Comparison of ENCODE assay signal across 16 cellular contexts in the genomic region with DNA sequence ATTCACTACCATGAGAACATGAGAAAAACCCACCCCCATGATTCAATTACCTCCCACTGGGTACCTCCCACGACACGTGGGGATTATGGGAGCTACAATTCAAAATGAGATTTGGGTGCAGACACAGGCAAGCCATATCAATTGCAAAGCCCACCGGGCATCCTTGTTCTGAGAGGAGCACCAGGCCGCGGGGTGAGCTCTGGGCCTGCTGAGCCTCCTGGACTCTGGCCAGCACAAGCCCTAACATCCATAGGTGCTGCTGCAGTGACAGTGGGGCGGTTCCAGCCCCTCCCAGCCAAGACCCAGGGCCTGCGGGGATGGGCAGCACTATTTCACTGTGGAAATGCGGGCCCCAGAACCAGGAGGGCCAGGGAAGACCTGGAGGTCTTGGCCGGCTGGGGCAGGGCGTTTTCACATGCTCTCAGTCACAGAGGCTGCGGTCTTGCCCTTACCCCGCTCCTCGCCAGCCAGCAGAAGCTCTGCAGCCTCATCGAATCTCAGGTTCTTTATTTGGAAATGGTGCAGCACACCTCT.
DNase-seq lines count a peak whose midpoint lies in the region; ATAC-seq and TF ChIP-seq lines count a peak whose summit lies in the region.
"Had no signal": no experiment of that assay in that cellular context is flagged by ENCODE, and none has a peak within 500 bp of the region (broad histone marks: within the 10 kb centered on the region; RNA-seq: fewer than 3 reads in every experiment).

No MANE protein-coding gene starts in this region.

- POLR2A ChIA-PET in IMR-90 (lab: Charles Lee; ENCODE audit: unreplicated experiment), result no interaction called here
- POLR2A ChIA-PET in RWPE1 (lab: Yijun Ruan, JAX; ENCODE audit: low non-redundant PET), result no interaction called here

- H4K91ac ChIP-seq in IMR-90 (ENCODE audit: insufficient read depth, low read depth, low read length) (no peak overlapping the region), mesenchymal stem cell (ENCODE audit: low read length) (no peak overlapping the region)

- H2BK5ac ChIP-seq in IMR-90 (ENCODE audit: low read depth, low read length, poor library complexity, severe bottlenecking) (no peak overlapping the region), mesenchymal stem cell (ENCODE audit: low read depth, low read length, poor library complexity, severe bottlenecking) (no peak overlapping the region)

- H3K79me1 ChIP-seq in IMR-90 (ENCODE audit: low read depth in 1 of 2, low read length in 2 of 2) (no peaks in the 10 kb centered on the region), mesenchymal stem cell (replicated peaks; ENCODE audit: low read length, poor library complexity, severe bottlenecking) (no peaks in the 10 kb centered on the region)

- H2AK9ac ChIP-seq in IMR-90 (replicated peaks; ENCODE audit: low read depth, low read length, poor library complexity), result no peak overlapping the region

- no peak overlapping the region for H2BK12ac ChIP-seq in mesenchymal stem cell (ENCODE audit: low read length in 2 of 2)

- no peak overlapping the region for H2BK20ac ChIP-seq in IMR-90 (ENCODE audit: low read depth, low read length)

- H2BK15ac ChIP-seq in IMR-90 (ENCODE audit: low read depth, low read length) (no peak overlapping the region), mesenchymal stem cell (ENCODE audit: low read depth, poor library complexity, severe bottlenecking) (no peak overlapping the region)

- H3K4ac ChIP-seq in IMR-90 (ENCODE audit: low read depth, low read length) (no peak overlapping the region), mesenchymal stem cell (ENCODE audit: low read depth in 1 of 2, low read length in 2 of 2) (no peak overlapping the region)

- TF ChIP-seq POLR2A in IMR-90 (IDR thresholded peaks at IDR 0.05; ENCODE audit: low read depth, low read length) (no peak), lower leg skin (IDR thresholded peaks at IDR 0.05) (no peak)

- intact Hi-C loops in IMR-90 (cut with micrococcal nuclease), result no loop called here
- intact Hi-C loops in lower leg skin (cut with DNase I; ENCODE audit: low total_unique reads), result no loop called here

- DNase-seq in IMR-90, result no peak
- DNase-seq in RWPE1 (ENCODE audit: low spot score), result no peak
- no peak for DNase-seq in mesenchymal stem cell
- DNase-seq in NCI-H2196 treated with DMSO at 0.1 percent for 48 hours (lab: John Stamatoyannopoulos, UW; ENCODE audit: unreplicated experiment), result no peak
- DNase-seq in lower leg skin (ENCODE audit: low spot score in 2 of 2), result no peak
- DNase-seq: activated CD8-positive, alpha-beta memory T cell treated with anti-CD3 and anti-CD28 coated beads, Interleukin-2, amount 10 ng/mL, durations not matched to agents 7 days and 5 days; activated effector memory CD4-positive, alpha-beta T cell treated with Interleukin-2 at 50 U/mL for 16 hours; Karpas-422; left lung; NCI-H774; stimulated activated naive CD8-positive, alpha-beta T cell treated with anti-CD3 and anti-CD28 coated beads, Interleukin-15, amount 100 ng/mL, for 72 hours; T-helper 17 cell had no signal

- no peak overlapping the region for H3K18ac ChIP-seq in IMR-90 (ENCODE audit: low read depth, low read length)
- H3K18ac ChIP-seq in mesenchymal stem cell (ENCODE audit: low read depth in 1 of 2, low read length in 2 of 2), result no peak overlapping the region

- dilution Hi-C loops in IMR-90 (cut with HindIII; ENCODE audit: low sequenced_read_pairs, unreplicated experiment), result no loop called here

- peaks cover 14% of the 10 kb centered on the region; the same call in 1 of the 2 replicates for H3K9me1 ChIP-seq in IMR-90 (ENCODE audit: insufficient read depth, low read length)

- H3K9me3 ChIP-seq in IMR-90 (ENCODE audit: control insufficient read depth, insufficient read depth, low read length) (no peaks in the 10 kb centered on the region), mesenchymal stem cell (ENCODE audit: control insufficient read depth, low read length) (no peaks in the 10 kb centered on the region)
- H3K9me3 ChIP-seq: left lung had no signal

- no peak overlapping the region; the same call in 1 of the 2 replicates for H3K4me2 ChIP-seq in IMR-90 (ENCODE audit: low read depth, low read length)
- H3K4me2 ChIP-seq in mesenchymal stem cell (ENCODE audit: low read length, poor library complexity, severe bottlenecking), result no peak overlapping the region

- no peaks in the 10 kb centered on the region for H3K79me2 ChIP-seq in ACC112 (ENCODE audit: control insufficient read depth, insufficient read depth, low read length, unreplicated experiment)

- no peak overlapping the region for H3K9ac ChIP-seq in IMR-90 (ENCODE audit: low read depth, low read length)
- H3K9ac ChIP-seq in mesenchymal stem cell (ENCODE audit: low read length), result peak overlapping the region; percentile 9

- no peak overlapping the region for H2BK120ac ChIP-seq in IMR-90 (ENCODE audit: low read depth, low read length)
- no peak overlapping the region for H2BK120ac ChIP-seq in mesenchymal stem cell (ENCODE audit: low read depth, low read length)

- H2AK5ac ChIP-seq in IMR-90 (ENCODE audit: low read depth, low read length) (0 out of 2 replicates have a peak overlapping the region, but pooled peaks have one; percentile 2), mesenchymal stem cell (ENCODE audit: low read length, severe bottlenecking) (no peak overlapping the region)

- no peak overlapping the region for H3K14ac ChIP-seq in IMR-90 (replicated peaks; ENCODE audit: low read depth, low read length)
- H3K14ac ChIP-seq in mesenchymal stem cell (ENCODE audit: low read length in 2 of 2), result no peak overlapping the region

- H3K4me1 ChIP-seq in ACC112 (ENCODE audit: control insufficient read depth, insufficient read depth, low read length, unreplicated experiment) (peaks cover 24% of the 10 kb centered on the region), IMR-90 (ENCODE audit: control insufficient read depth, insufficient read depth, low read length) (peaks cover 3% of the 10 kb centered on the region; the same call in 1 of the 2 replicates), mesenchymal stem cell (ENCODE audit: control insufficient read depth, insufficient read depth, low read depth, low read length) (peaks cover 12% of the 10 kb centered on the region)
- H3K4me1 ChIP-seq: left lung had no signal

- H2AFZ ChIP-seq in ACC112 (ENCODE audit: low read length, unreplicated experiment), result no peak overlapping the region
- H2AFZ ChIP-seq in IMR-90 (replicated peaks; ENCODE audit: low read length, poor library complexity), result no peak overlapping the region
- H2AFZ ChIP-seq in mesenchymal stem cell (ENCODE audit: low read depth, low read length), result no peak overlapping the region

- TF ChIP-seq CTCF in IMR-90 (conservative IDR thresholded peaks at IDR 0.05; ENCODE audit: low read depth, low read length) (no peak), RWPE1 (conservative IDR thresholded peaks at IDR 0.05; ENCODE audit: low read depth) (no peak), lower leg skin (IDR thresholded peaks at IDR 0.05) (no peak)

- ATAC-seq in IMR-90 (ENCODE audit: low read depth) (no peak), HG03571 (IDR thresholded peaks at IDR 0.05; ENCODE audit: unreplicated experiment) (no peak), HG03439 (IDR thresholded peaks at IDR 0.05; ENCODE audit: unreplicated experiment) (no peak)
- ATAC-seq: activated CD8-positive, alpha-beta memory T cell treated with anti-CD3 and anti-CD28 coated beads, Interleukin-2, amount 10 ng/mL, durations not matched to agents 7 days and 5 days; GM12878; left lung; stimulated activated naive CD8-positive, alpha-beta T cell treated with anti-CD3 and anti-CD28 coated beads, Interleukin-15, amount 100 ng/mL, for 72 hours; T-helper 17 cell had no signal

- H3K27me3 ChIP-seq in ACC112 (ENCODE audit: insufficient read depth, low read length) (no peaks in the 10 kb centered on the region), IMR-90 (ENCODE audit: control insufficient read depth, insufficient read depth, low read length) (no peaks in the 10 kb centered on the region), mesenchymal stem cell (ENCODE audit: control insufficient read depth in 1 of 2, insufficient read depth in 1 of 2, low read length in 2 of 2) (no peaks in the 10 kb centered on the region)
- H3K27me3 ChIP-seq: left lung had no signal

- no peak overlapping the region for H4K5ac ChIP-seq in IMR-90 (ENCODE audit: low read depth, low read length)

- H3K36me3 ChIP-seq in ACC112 (ENCODE audit: insufficient read depth, low read length), result peaks cover 6% of the 10 kb centered on the region
- H3K36me3 ChIP-seq in IMR-90 (ENCODE audit: control insufficient read depth, insufficient read depth, low read length), result peaks cover 6% of the 10 kb centered on the region; the same call in 1 of the 2 replicates
- peaks cover 6 to 33% of the 10 kb centered on the region in 2 experiments for H3K36me3 ChIP-seq in mesenchymal stem cell (ENCODE audit: control insufficient read depth in 1 of 2, insufficient read depth in 2 of 2, low read depth in 1 of 2, low read length in 2 of 2)
- H3K36me3 ChIP-seq: left lung had no signal

- CTCF ChIA-PET in IMR-90 (lab: Yijun Ruan, JAX), result interaction anchor here (0.6 kb wide), 1 partner anchor 66 kb away, joined by 3 read pairs; no protein-coding TSS in a partner anchor
- CTCF ChIA-PET in RWPE1 (lab: Yijun Ruan, JAX), result interaction anchor here (0.5 kb wide), 1 partner anchor 105 kb away, joined by 3 read pairs; no protein-coding TSS in a partner anchor

- H3K27ac ChIP-seq in ACC112 (ENCODE audit: low read depth, low read length), result peak overlapping the region; percentile 46; the same call in 1 of the 2 replicates
- no peak overlapping the region for H3K27ac ChIP-seq in IMR-90 (ENCODE audit: insufficient read depth, low read length)
- H3K27ac ChIP-seq in RWPE1, result peak overlapping the region; percentile 74
- no peak overlapping the region for H3K27ac ChIP-seq in mesenchymal stem cell (ENCODE audit: low read length, poor library complexity, severe bottlenecking)
- H3K27ac ChIP-seq: left lung had no signal

- H3K4me3 ChIP-seq in ACC112 (ENCODE audit: low read depth, low read length), result no peak overlapping the region
- H3K4me3 ChIP-seq in IMR-90 (ENCODE audit: insufficient read depth, low read depth, low read length), result no peak overlapping the region
- H3K4me3 ChIP-seq in mesenchymal stem cell (ENCODE audit: insufficient read depth in 1 of 2, low read depth in 1 of 2, low read length in 2 of 2), result no peak overlapping the region
- H3K4me3 ChIP-seq in lower leg skin (ENCODE audit: low read depth, poor library complexity, severe bottlenecking), result no peak overlapping the region
- H3K4me3 ChIP-seq: GM12878, left lung had no signal

- BruUV-seq in IMR-90 (replicated peaks; lab: Mats Ljungman, UMichigan), result no TSS peak

- 95% methylated on average over 7 of the region's 14 CpGs; no CpG with 5 or more reads in 1 of the 2 experiments for WGBS in IMR-90 (ENCODE audit: extremely low coverage in 2 of 2, insufficient read length in 1 of 2), 2 experiments
- 87% methylated on average over 14 of the region's 14 CpGs for WGBS in mesenchymal stem cell
- WGBS in lower leg skin, 2 donors, result 62 to 74% methylated on average over 13 of the region's 14 CpGs

- no peak for TF ChIP-seq RAD21 in IMR-90 (IDR thresholded peaks at IDR 0.05; ENCODE audit: low read length)

- H3K56ac ChIP-seq in IMR-90 (ENCODE audit: extremely low read depth, insufficient read depth, low read length), result no peak overlapping the region

- H4K20me1 ChIP-seq in IMR-90 (ENCODE audit: insufficient read depth, low read length), result peaks cover 8% of the 10 kb centered on the region; the same call in 1 of the 2 replicates

- in situ Hi-C loops in IMR-90 (cut with MboI; ENCODE audit: low sequenced_read_pairs), result no loop called here

- H4K8ac ChIP-seq in IMR-90 (ENCODE audit: low read depth in 2 of 2, low read length in 2 of 2) (no peak overlapping the region), mesenchymal stem cell (ENCODE audit: low read length) (no peak overlapping the region)

- H3K23ac ChIP-seq in IMR-90 (ENCODE audit: low read depth, low read length) (no peak overlapping the region), mesenchymal stem cell (ENCODE audit: low read length in 2 of 2) (no peak overlapping the region)

Comparison
In these comparisons a context has a peak if more than half of its experiments do, and no peak if none do; other contexts are left out.
1. H3K27ac ChIP-seq: peak in ACC112 (single experiment) and RWPE1 (single experiment); none in IMR-90 (single experiment) and mesenchymal stem cell (single experiment).